In the genomic region with DNA sequence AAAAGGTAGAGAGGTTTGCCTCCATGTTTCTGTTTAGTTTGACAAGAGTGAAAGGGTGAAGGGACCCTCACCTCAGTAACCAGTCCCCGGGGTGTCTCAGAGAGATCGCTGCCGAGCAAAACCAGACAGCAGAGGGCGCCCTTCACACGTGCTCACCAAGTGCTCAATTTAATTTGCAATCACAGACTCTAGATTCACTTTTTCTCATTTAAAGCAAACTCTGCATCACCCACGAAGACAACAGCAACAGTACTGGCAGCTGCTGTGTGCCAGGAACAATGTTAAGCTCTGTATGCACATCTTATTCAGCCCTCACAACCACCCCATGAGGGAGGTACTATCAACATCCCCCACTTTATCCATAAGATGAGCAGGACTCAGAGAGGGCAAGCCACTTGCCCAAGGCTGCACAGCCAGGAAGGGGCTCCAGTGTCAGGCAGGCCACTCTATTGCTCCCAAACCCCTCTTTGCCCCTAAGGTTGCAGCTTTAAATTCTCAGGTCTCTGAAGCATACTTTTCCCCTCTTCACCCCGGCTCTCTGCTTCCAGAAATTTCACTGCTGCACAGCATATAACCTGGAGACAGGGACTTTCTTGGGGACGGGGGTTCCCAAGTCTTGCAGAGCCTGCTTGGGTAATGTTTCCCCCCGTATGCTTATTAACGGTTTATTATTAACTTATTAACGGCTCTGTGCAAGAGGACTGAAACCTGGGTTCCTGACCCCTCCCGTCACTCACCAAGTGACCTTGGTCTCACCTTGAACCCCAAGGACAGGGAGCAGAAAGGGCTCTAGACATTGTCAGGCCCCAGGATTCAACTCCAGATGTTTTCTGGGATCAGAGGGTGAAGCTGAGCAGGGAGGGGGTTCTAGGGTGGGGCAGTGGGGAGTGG, we compare ENCODE assay signal across 8 cellular contexts.
DNase-seq lines count a peak whose midpoint lies in the region; ATAC-seq, FAIRE-seq and TF ChIP-seq lines count a peak whose summit lies in the region.

No MANE protein-coding gene starts in this region.

- H3K36me3 ChIP-seq in Karpas-422 (ENCODE audit: insufficient read depth, low read length) = no peaks in the 10 kb centered on the region
- H3K36me3 ChIP-seq in RWPE2 (ENCODE audit: low read depth) = no peaks in the 10 kb centered on the region
- no peaks in the 10 kb centered on the region for H3K36me3 ChIP-seq in pancreas
- H3K36me3 ChIP-seq in tibial nerve = no peaks in the 10 kb centered on the region

- DNase-seq in DMS79 treated with DMSO at 0.1 percent for 48 hours (lab: John Stamatoyannopoulos, UW) (peak; percentile 20), Karpas-422 (peak; percentile 90), RWPE2 (ENCODE audit: low spot score) (no peak), frontal cortex (ENCODE audit: low spot score in 2 of 2) (peak; percentile 65 to 74), pancreas (peak in 5 of 6 donors; percentile 59 to 90 (median 75)), tibial nerve (ENCODE audit: low spot score in 2 of 2) (peak; percentile 47 to 80)
- peak; percentile 60 for DNase-seq in activated T-helper 9 cell treated with anti-CD3 and anti-CD28 coated beads, Interleukin-2, amount 50 U/mL, for 16 hours (ENCODE audit: low read depth)

- ATAC-seq in RWPE2 (ENCODE audit: low read depth) = peak; percentile 68; the same call in 2 of the 3 replicates
- peak; percentile 75 to 88 (median 85) for ATAC-seq in pancreas
- ATAC-seq in HG03354 (IDR thresholded peaks at IDR 0.05; ENCODE audit: poor library complexity, severe bottlenecking, unreplicated experiment) = no peak

- H3K9ac ChIP-seq in Karpas-422 (ENCODE audit: low read length) = no peak overlapping the region

- H3K79me2 ChIP-seq in Karpas-422 (ENCODE audit: low read length) = no peaks in the 10 kb centered on the region

- H3K27ac ChIP-seq in Karpas-422 (ENCODE audit: low read length) (no peak overlapping the region), RWPE2 (ENCODE audit: poor library complexity, severe bottlenecking) (no peak overlapping the region), pancreas (no peak overlapping the region), tibial nerve (no peak overlapping the region)

- H2AFZ ChIP-seq in Karpas-422 (ENCODE audit: low read length) = no peak overlapping the region

- intact Hi-C loops in pancreas (cut with DNase I) = loop anchor here in 2 of 3 donors (2.0 to 5.0 kb wide), 2 partner anchors 99 to 102 kb away; partner anchors contain the start of genes USB1 (in 1 of the 2) and ZNF319 (in 1 of the 2)

- no peak overlapping the region for H3K4me2 ChIP-seq in Karpas-422 (ENCODE audit: low read depth, low read length, poor library complexity, severe bottlenecking)

- H3K4me3 ChIP-seq in Karpas-422 (ENCODE audit: low read length) (no peak overlapping the region), RWPE2 (ENCODE audit: severe bottlenecking) (no peak overlapping the region), pancreas (no peak overlapping the region), tibial nerve (no peak overlapping the region)

- no peak for TF ChIP-seq POLR2A in tibial nerve (IDR thresholded peaks at IDR 0.05)

- no peak for TF ChIP-seq EP300 in tibial nerve (IDR thresholded peaks at IDR 0.05)

- no peaks in the 10 kb centered on the region for H3K9me2 ChIP-seq in Karpas-422 (replicated peaks; ENCODE audit: insufficient read depth, low read length)

- H3K27me3 ChIP-seq in Karpas-422 (ENCODE audit: low read length) = no peaks in the 10 kb centered on the region
- H3K27me3 ChIP-seq in RWPE2 (ENCODE audit: insufficient read depth, poor library complexity, severe bottlenecking) = no peaks in the 10 kb centered on the region
- no peaks in the 10 kb centered on the region for H3K27me3 ChIP-seq in pancreas
- H3K27me3 ChIP-seq in tibial nerve = peaks cover 0 to 8% of the 10 kb centered on the region in 2 donors

- no peaks in the 10 kb centered on the region for H3K9me3 ChIP-seq in Karpas-422 (ENCODE audit: low read length)
- no peaks in the 10 kb centered on the region for H3K9me3 ChIP-seq in RWPE2 (ENCODE audit: severe bottlenecking)
- no peaks in the 10 kb centered on the region for H3K9me3 ChIP-seq in pancreas
- no peaks in the 10 kb centered on the region for H3K9me3 ChIP-seq in tibial nerve

- no peaks in the 10 kb centered on the region for H4K20me1 ChIP-seq in Karpas-422 (ENCODE audit: insufficient read depth, low read depth, low read length)

- FAIRE-seq in frontal cortex (lab: Jason Lieb, UNC) = no peak
- no peak for FAIRE-seq in pancreas (lab: Jason Lieb, UNC)

- TF ChIP-seq CTCF in RWPE2 (IDR thresholded peaks at IDR 0.05; ENCODE audit: poor library complexity, severe bottlenecking) (peak; percentile 96), pancreas (IDR thresholded peaks at IDR 0.05) (peak; percentile 52 to 78 (median 66)), tibial nerve (IDR thresholded peaks at IDR 0.05) (peak; percentile 81 to 86 (median 83))

- 7 to 12% methylated on average over 12 of the region's 12 CpGs for WGBS in pancreas, 2 donors
- 42 to 43% methylated on average over 12 of the region's 12 CpGs for WGBS in tibial nerve, 2 donors

- H3K4me1 ChIP-seq in Karpas-422 (ENCODE audit: low read length) (no peaks in the 10 kb centered on the region), RWPE2 (ENCODE audit: insufficient read depth, poor library complexity, severe bottlenecking) (peaks cover 13% of the 10 kb centered on the region), pancreas (peaks cover 0 to 1% (median 0%) of the 10 kb centered on the region in 3 donors), tibial nerve (peaks cover 0 to 5% (median 0%) of the 10 kb centered on the region in 4 donors)
